In the genomic region with DNA sequence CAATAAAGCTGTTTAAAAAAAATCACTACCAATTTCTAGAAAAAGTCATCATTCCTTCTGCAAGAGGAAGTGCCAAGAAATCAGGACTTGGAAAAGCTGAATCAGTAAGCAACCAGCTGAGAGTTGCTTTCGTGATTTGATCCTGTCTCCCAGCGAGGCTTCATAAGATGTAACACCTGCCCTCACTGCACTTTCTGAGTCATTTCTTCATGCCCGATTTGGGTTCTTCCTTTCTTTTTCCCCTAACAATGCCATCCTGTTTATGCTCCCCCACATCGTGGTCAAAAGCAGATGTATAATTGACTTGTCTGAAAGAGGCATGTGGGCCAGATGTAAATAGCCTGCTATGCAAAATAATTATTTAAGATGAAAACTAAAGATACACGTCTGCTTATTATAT, we compare ENCODE assay signal across 8 cellular contexts.
DNase-seq lines count a peak whose midpoint lies in the region; ATAC-seq lines count a peak whose summit lies in the region.

No MANE protein-coding gene starts in this region.

- peaks cover 24% of the 10 kb centered on the region for H3K36me3 Mint-ChIP-seq in activated naive CD4-positive, alpha-beta T cell treated with anti-CD3 and anti-CD28 coated beads, Interleukin-2, amount 50 U/mL, for 24 hours
- H3K36me3 Mint-ChIP-seq in stimulated activated effector memory CD8-positive, alpha-beta T cell treated with anti-CD3 and anti-CD28 coated beads, Interleukin-12 subunit alpha, Interleukin-12 subunit beta, amount 100 ng/mL, for 72 hours, result peaks cover 33% of the 10 kb centered on the region

- DNase-seq in activated T-cell treated with anti-CD3 and anti-CD28 coated beads for 24 hours (ENCODE audit: low read depth), result peak; percentile 44
- no peak for DNase-seq in activated T-cell treated with anti-CD3 and anti-CD28 coated beads, Interleukin-2, amount 50 U/mL, for 1 hour
- DNase-seq in stimulated activated effector memory CD8-positive, alpha-beta T cell treated with anti-CD3 and anti-CD28 coated beads, Interleukin-12 subunit alpha, Interleukin-12 subunit beta, amount 100 ng/mL, for 72 hours (ENCODE audit: low spot score in 2 of 2), result peak in 1 of 2 donors; percentile 69
- DNase-seq in NCI-H345 treated with DMSO at 0.1 percent for 48 hours (lab: John Stamatoyannopoulos, UW; ENCODE audit: unreplicated experiment), result no peak
- no peak for DNase-seq in NK-92 treated with Interleukin-12 subunit alpha and Interleukin-12 subunit beta, amount 100 ng/mL, for 24 hours (lab: John Stamatoyannopoulos, UW)
- no peak for DNase-seq in NCI-H1930 (lab: John Stamatoyannopoulos, UW)

- peak overlapping the region; percentile 79 for H3K4me3 Mint-ChIP-seq in activated naive CD4-positive, alpha-beta T cell treated with anti-CD3 and anti-CD28 coated beads, Interleukin-2, amount 50 U/mL, for 24 hours
- peak overlapping the region; percentile 65 for H3K4me3 Mint-ChIP-seq in stimulated activated effector memory CD8-positive, alpha-beta T cell treated with anti-CD3 and anti-CD28 coated beads, Interleukin-12 subunit alpha, Interleukin-12 subunit beta, amount 100 ng/mL, for 72 hours

- peaks cover 86% of the 10 kb centered on the region for H3K4me1 Mint-ChIP-seq in activated naive CD4-positive, alpha-beta T cell treated with anti-CD3 and anti-CD28 coated beads, Interleukin-2, amount 50 U/mL, for 24 hours
- peaks cover 80% of the 10 kb centered on the region for H3K4me1 Mint-ChIP-seq in stimulated activated effector memory CD8-positive, alpha-beta T cell treated with anti-CD3 and anti-CD28 coated beads, Interleukin-12 subunit alpha, Interleukin-12 subunit beta, amount 100 ng/mL, for 72 hours

- peak overlapping the region; percentile 93 for H3K27ac Mint-ChIP-seq in activated naive CD4-positive, alpha-beta T cell treated with anti-CD3 and anti-CD28 coated beads, Interleukin-2, amount 50 U/mL, for 24 hours
- H3K27ac Mint-ChIP-seq in stimulated activated effector memory CD8-positive, alpha-beta T cell treated with anti-CD3 and anti-CD28 coated beads, Interleukin-12 subunit alpha, Interleukin-12 subunit beta, amount 100 ng/mL, for 72 hours, result peak overlapping the region; percentile 95

- peak; percentile 52 for ATAC-seq in HG03135 (IDR thresholded peaks at IDR 0.05; ENCODE audit: unreplicated experiment)
- ATAC-seq in stimulated activated effector memory CD8-positive, alpha-beta T cell treated with anti-CD3 and anti-CD28 coated beads, Interleukin-12 subunit alpha, Interleukin-12 subunit beta, amount 100 ng/mL, for 72 hours, result peak; percentile 90

- no peaks in the 10 kb centered on the region for H3K27me3 Mint-ChIP-seq in activated naive CD4-positive, alpha-beta T cell treated with anti-CD3 and anti-CD28 coated beads, Interleukin-2, amount 50 U/mL, for 24 hours

- H3K9me3 Mint-ChIP-seq in activated naive CD4-positive, alpha-beta T cell treated with anti-CD3 and anti-CD28 coated beads, Interleukin-2, amount 50 U/mL, for 24 hours, result no peaks in the 10 kb centered on the region
- H3K9me3 Mint-ChIP-seq in stimulated activated effector memory CD8-positive, alpha-beta T cell treated with anti-CD3 and anti-CD28 coated beads, Interleukin-12 subunit alpha, Interleukin-12 subunit beta, amount 100 ng/mL, for 72 hours, result no peaks in the 10 kb centered on the region
